ENCODE assay signal across 10 cellular contexts in genomic region chr2:78351208-78351607, GRCh38.
DNase-seq lines count a peak whose midpoint lies in the region; TF ChIP-seq lines count a peak whose summit lies in the region.
"Had no signal": no experiment of that assay in that cellular context is flagged by ENCODE, and none has a peak within 500 bp of the region (broad histone marks: within the 10 kb centered on the region; RNA-seq: fewer than 3 reads in every experiment).

No MANE protein-coding gene starts in this region.

- DNase-seq in A673 (ENCODE audit: low spot score): peak; percentile 53
- DNase-seq in HEK293T (ENCODE audit: extremely low spot score): peak; percentile 6
- no peak for DNase-seq in PC-9
- DNase-seq in foreskin melanocyte: peak; percentile 3
- DNase-seq in caudate nucleus (lab: John Stamatoyannopoulos, UW): no peak
- DNase-seq in stimulated activated CD4-positive, alpha-beta T cell treated with anti-CD3 and anti-CD28 coated beads, Interleukin-1b, Interleukin-23, amount 100 ng/mL, for 48 hours: no peak
- no peak for DNase-seq in occipital lobe (lab: John Stamatoyannopoulos, UW)
- no peak for DNase-seq in AG08396 (ENCODE audit: low spot score)
- DNase-seq: activated effector memory CD4-positive, alpha-beta T cell treated with Interleukin-2 at 50 U/mL for 16 hours; cortex of kidney had no signal

- H3K9me3 ChIP-seq in A673 (ENCODE audit: low read depth, low read length, poor library complexity, severe bottlenecking): no peaks in the 10 kb centered on the region
- H3K9me3 ChIP-seq in PC-9 (ENCODE audit: insufficient read depth, low read depth): no peaks in the 10 kb centered on the region

- H3K36me3 ChIP-seq in A673 (ENCODE audit: insufficient read depth, low read length, poor library complexity, severe bottlenecking): no peaks in the 10 kb centered on the region
- H3K36me3 ChIP-seq in PC-9 (ENCODE audit: low read depth): no peaks in the 10 kb centered on the region

- peaks cover 5% of the 10 kb centered on the region; the same call in 1 of the 2 replicates for H4K20me1 ChIP-seq in PC-9 (ENCODE audit: insufficient read depth)

- H3K4me2 ChIP-seq in PC-9: no peak overlapping the region

- H3K4me1 ChIP-seq in A673 (ENCODE audit: insufficient read depth, low read length, poor library complexity, severe bottlenecking) (peaks cover 20% of the 10 kb centered on the region), PC-9 (replicated peaks; ENCODE audit: insufficient read depth) (no peaks in the 10 kb centered on the region)

- H2AFZ ChIP-seq in PC-9: no peak overlapping the region

- H3K4me3 ChIP-seq in A673 (ENCODE audit: low read depth, low read length, poor library complexity, severe bottlenecking) (no peak overlapping the region), PC-9 (no peak overlapping the region)

- H3K27me3 ChIP-seq in A673 (replicated peaks; ENCODE audit: insufficient read depth, low read depth, low read length, poor library complexity) (no peaks in the 10 kb centered on the region), PC-9 (ENCODE audit: insufficient read depth, low read depth) (no peaks in the 10 kb centered on the region)

- intact Hi-C loops in A673 (cut with micrococcal nuclease; ENCODE audit: unreplicated experiment) (loop anchor here (5.0 kb wide), 2 partner anchors 356 to 626 kb away; no protein-coding TSS in a partner anchor), PC-9 (cut with micrococcal nuclease; ENCODE audit: unreplicated experiment) (no loop called here)

- H3K27ac ChIP-seq in A673 (ENCODE audit: low read depth, low read length, poor library complexity, severe bottlenecking) (no peak overlapping the region), PC-9 (no peak overlapping the region), caudate nucleus (ENCODE audit: low read depth, low read length) (no peak overlapping the region)

- no peaks in the 10 kb centered on the region for H3K9me2 ChIP-seq in PC-9 (ENCODE audit: insufficient read depth)

- H3K79me2 ChIP-seq in PC-9 (ENCODE audit: low read depth): no peaks in the 10 kb centered on the region

- TF ChIP-seq CTCF in A673 (conservative IDR thresholded peaks at IDR 0.05; ENCODE audit: low read depth, low read length) (peak; percentile 62), PC-9 (conservative IDR thresholded peaks at IDR 0.05) (peak; percentile 49; the same call in 1 of the 2 replicates)

- CTCF ChIA-PET in A673 (lab: Charles Lee): interaction anchor here (0.5 to 0.6 kb wide), 5 partner anchors 27 to 648 kb away, joined by 3 to 6 read pairs (median 3); no protein-coding TSS in a partner anchor
- CTCF ChIA-PET in HEK293T (lab: Yijun Ruan, JAX): interaction anchor here (0.7 kb wide), 1 partner anchor 1018 kb away, joined by 3 read pairs; no protein-coding TSS in a partner anchor
- CTCF ChIA-PET in PC-9 (lab: Charles Lee): interaction anchor here (0.6 kb wide), 1 partner anchor 511 kb away, joined by 3 read pairs; no protein-coding TSS in a partner anchor

- no TSS peak for BruUV-seq in A673 (replicated peaks; lab: Mats Ljungman, UMichigan)
- BruUV-seq in PC-9 (replicated peaks; lab: Mats Ljungman, UMichigan): no TSS peak

- H3F3A ChIP-seq in PC-9 (ENCODE audit: insufficient read depth, low read depth): no peaks in the 10 kb centered on the region

- POLR2A ChIA-PET in A673 (lab: Charles Lee; ENCODE audit: low non-redundant PET): no interaction called here
- POLR2A ChIA-PET in HEK293T (lab: Yijun Ruan, JAX): no interaction called here
- POLR2A ChIA-PET in PC-9 (lab: Charles Lee; ENCODE audit: unreplicated experiment): no interaction called here

TF ChIP-seq in HEK293T, 16 proteins besides CTCF, POLR2A, EP300 and RAD21:
- no peak for TF ChIP-seq ELF4 (IDR thresholded peaks at IDR 0.05)
- TF ChIP-seq PKNOX1 (IDR thresholded peaks at IDR 0.05): no peak
- no peak for TF ChIP-seq CTBP1 (IDR thresholded peaks at IDR 0.05; ENCODE audit: borderline replicate concordance)
- no peak for TF ChIP-seq FOXM1 (IDR thresholded peaks at IDR 0.05; ENCODE audit: borderline replicate concordance)
- TF ChIP-seq NFRKB (IDR thresholded peaks at IDR 0.05): no peak
- no peak for TF ChIP-seq FOXA1 (IDR thresholded peaks at IDR 0.05)
- no peak for TF ChIP-seq HDGF (IDR thresholded peaks at IDR 0.05; ENCODE audit: borderline replicate concordance)
- no peak for TF ChIP-seq SP1 (IDR thresholded peaks at IDR 0.05)
- no peak for TF ChIP-seq LEF1 (IDR thresholded peaks at IDR 0.05; ENCODE audit: borderline replicate concordance)
- TF ChIP-seq ARNT (IDR thresholded peaks at IDR 0.05): no peak
- no peak for TF ChIP-seq L3MBTL2 (conservative IDR thresholded peaks at IDR 0.05)
- TF ChIP-seq TARDBP (IDR thresholded peaks at IDR 0.05): no peak
- no peak for TF ChIP-seq ZNF384 (IDR thresholded peaks at IDR 0.05)
- no peak for TF ChIP-seq BHLHE40 (IDR thresholded peaks at IDR 0.05; ENCODE audit: borderline replicate concordance)
- no peak for TF ChIP-seq SUZ12 (IDR thresholded peaks at IDR 0.05)
- TF ChIP-seq FOXK2 (IDR thresholded peaks at IDR 0.05): no peak

Comparison
In these comparisons a context has a peak if more than half of its experiments do, and no peak if none do; other contexts are left out.
1. DNase-seq: peak in A673 (single experiment), HEK293T (single experiment) and foreskin melanocyte (single experiment); none in PC-9 (0 of 2), caudate nucleus (0 of 61), stimulated activated CD4-positive, alpha-beta T cell treated with anti-CD3 and anti-CD28 coated beads, Interleukin-1b, Interleukin-23, amount 100 ng/mL, for 48 hours (single experiment), occipital lobe (single experiment) and AG08396 (single experiment).